ENCODE assay signal across 20 cellular contexts in genomic region chr3:180704532-180704931, GRCh38. TPM values are rescaled to one million over a fixed set of nuclear protein-coding genes. Genes with fewer than 3 reads are reported as not detected.
DNase-seq lines count a peak whose midpoint lies in the region; TF ChIP-seq lines count a peak whose summit lies in the region.
"Had no signal": no experiment of that assay in that cellular context is flagged by ENCODE, and none has a peak within 500 bp of the region (broad histone marks: within the 10 kb centered on the region; RNA-seq: fewer than 3 reads in every experiment).

No MANE protein-coding gene starts in this region.

- H3K79me1 ChIP-seq in trophoblast cell (ENCODE audit: low read length): no peaks in the 10 kb centered on the region

- no peak overlapping the region for H2BK12ac ChIP-seq in trophoblast cell (ENCODE audit: low read length)

- H2BK120ac ChIP-seq in trophoblast cell (ENCODE audit: insufficient read depth, low read length, poor library complexity): no peak overlapping the region

- no peaks in the 10 kb centered on the region for H3K4me1 Mint-ChIP-seq in activated CD4-positive, alpha-beta memory T cell treated with anti-CD3 and anti-CD28 coated beads for 36 hours (ENCODE audit: low read depth)
- H3K4me1 Mint-ChIP-seq in activated naive CD4-positive, alpha-beta T cell treated with anti-CD3 and anti-CD28 coated beads for 36 hours (ENCODE audit: low read depth): no peaks in the 10 kb centered on the region
- H3K4me1 Mint-ChIP-seq: CD4-positive, alpha-beta memory T cell had no signal

- no peak overlapping the region for H3K4me3 Mint-ChIP-seq in activated CD4-positive, alpha-beta memory T cell treated with anti-CD3 and anti-CD28 coated beads for 36 hours
- H3K4me3 Mint-ChIP-seq in activated naive CD4-positive, alpha-beta T cell treated with anti-CD3 and anti-CD28 coated beads for 36 hours: no peak overlapping the region
- H3K4me3 Mint-ChIP-seq: CD4-positive, alpha-beta memory T cell had no signal

- H3K23ac ChIP-seq in trophoblast cell (ENCODE audit: low read length): no peak overlapping the region

- no peak overlapping the region for H2AK5ac ChIP-seq in trophoblast cell (ENCODE audit: low read length)

- no peak overlapping the region for H4K8ac ChIP-seq in trophoblast cell (ENCODE audit: low read depth, low read length)

- no peaks in the 10 kb centered on the region for H3K36me3 Mint-ChIP-seq in activated CD4-positive, alpha-beta memory T cell treated with anti-CD3 and anti-CD28 coated beads for 36 hours
- no peaks in the 10 kb centered on the region for H3K36me3 Mint-ChIP-seq in activated naive CD4-positive, alpha-beta T cell treated with anti-CD3 and anti-CD28 coated beads for 36 hours (ENCODE audit: low read depth)
- H3K36me3 Mint-ChIP-seq: CD4-positive, alpha-beta memory T cell had no signal

- no peak overlapping the region for H3K18ac ChIP-seq in trophoblast cell (ENCODE audit: low read length)

- no peaks in the 10 kb centered on the region for H3K36me3 ChIP-seq in trophoblast cell (ENCODE audit: control insufficient read depth in 1 of 2, insufficient read depth in 2 of 2, low read length in 2 of 2)
- H3K36me3 ChIP-seq: HAP-1 had no signal

- no peaks in the 10 kb centered on the region for H3K9me3 ChIP-seq in trophoblast cell (ENCODE audit: insufficient read depth, low read depth, low read length)
- H3K9me3 ChIP-seq: A549 had no signal

- no peak overlapping the region for H3K4me3 ChIP-seq in fibroblast of mammary gland (ENCODE audit: control insufficient read depth, low read depth, low read length)
- H3K4me3 ChIP-seq in trophoblast cell (ENCODE audit: low read depth, low read length): no peak overlapping the region
- H3K4me3 ChIP-seq: A549, GM23248, HAP-1 had no signal

- H3K4ac ChIP-seq in trophoblast cell (ENCODE audit: low read depth, low read length): no peak overlapping the region

- H3K4me2 ChIP-seq in trophoblast cell (ENCODE audit: low read length): no peak overlapping the region
- H3K4me2 ChIP-seq: A549 had no signal

- no peak overlapping the region for H3K9ac ChIP-seq in trophoblast cell (ENCODE audit: low read length)
- H3K9ac ChIP-seq: GM23248 had no signal

- peaks cover 15% of the 10 kb centered on the region for H3K27me3 Mint-ChIP-seq in activated CD4-positive, alpha-beta memory T cell treated with anti-CD3 and anti-CD28 coated beads for 36 hours
- peaks cover 39% of the 10 kb centered on the region for H3K27me3 Mint-ChIP-seq in activated naive CD4-positive, alpha-beta T cell treated with anti-CD3 and anti-CD28 coated beads for 36 hours (ENCODE audit: low read depth)

- no peak overlapping the region for H3K27ac Mint-ChIP-seq in activated CD4-positive, alpha-beta memory T cell treated with anti-CD3 and anti-CD28 coated beads for 36 hours
- no peak overlapping the region for H3K27ac Mint-ChIP-seq in activated naive CD4-positive, alpha-beta T cell treated with anti-CD3 and anti-CD28 coated beads for 36 hours
- H3K27ac Mint-ChIP-seq: CD4-positive, alpha-beta memory T cell had no signal

- CTCF ChIA-PET in RWPE1 (lab: Yijun Ruan, JAX): no interaction called here
- CTCF ChIA-PET in activated CD4-positive, alpha-beta memory T cell treated with anti-CD3 and anti-CD28 coated beads for 36 hours (lab: Charles Lee): no interaction called here
- CTCF ChIA-PET in activated naive CD4-positive, alpha-beta T cell treated with anti-CD3 and anti-CD28 coated beads for 36 hours (lab: Charles Lee): no interaction called here

- H4K12ac ChIP-seq in trophoblast cell (ENCODE audit: low read depth, low read length): no peak overlapping the region

- H3K4me1 ChIP-seq in trophoblast cell (ENCODE audit: control insufficient read depth in 1 of 2, insufficient read depth in 2 of 2, low read length in 2 of 2): no peaks in the 10 kb centered on the region
- H3K4me1 ChIP-seq: A549 had no signal

- H2BK5ac ChIP-seq in trophoblast cell (ENCODE audit: low read depth, low read length, poor library complexity): no peak overlapping the region

- H3K79me2 ChIP-seq in trophoblast cell (ENCODE audit: control insufficient read depth, insufficient read depth, low read length, poor library complexity): no peaks in the 10 kb centered on the region

- intact Hi-C loops in activated CD4-positive, alpha-beta memory T cell treated with anti-CD3 and anti-CD28 coated beads for 36 hours (cut with micrococcal nuclease): no loop called here
- intact Hi-C loops in activated naive CD4-positive, alpha-beta T cell treated with anti-CD3 and anti-CD28 coated beads for 36 hours (cut with micrococcal nuclease): no loop called here

- H4K91ac ChIP-seq in trophoblast cell (ENCODE audit: low read depth, low read length): no peak overlapping the region

- DNase-seq in DMS153 (lab: John Stamatoyannopoulos, UW): peak; percentile 4
- no peak for DNase-seq in DMS153 treated with DMSO at 0.1 percent for 48 hours (lab: John Stamatoyannopoulos, UW; ENCODE audit: unreplicated experiment)
- DNase-seq in NCI-H2081 (lab: John Stamatoyannopoulos, UW): peak; percentile 59 to 74
- DNase-seq in RWPE1 (ENCODE audit: low spot score): peak; percentile 14
- peak; percentile 6 for DNase-seq in fibroblast of mammary gland (ENCODE audit: low read depth)
- no peak for DNase-seq in activated CD4-positive, alpha-beta memory T cell treated with anti-CD3 and anti-CD28 coated beads for 36 hours
- DNase-seq in trophoblast cell: no peak
- DNase-seq in activated naive CD4-positive, alpha-beta T cell treated with anti-CD3 and anti-CD28 coated beads for 36 hours: no peak
- DNase-seq: AML-193; CD4-positive, alpha-beta memory T cell; DMS79; GDM1; GM23248 had no signal

- no peak overlapping the region for H3K27ac ChIP-seq in RWPE1
- H3K27ac ChIP-seq in trophoblast cell (ENCODE audit: low read depth, low read length): no peak overlapping the region
- H3K27ac ChIP-seq: 22Rv1, A549, C4-2B, GM23248 had no signal

- POLR2A ChIA-PET in RWPE1 (lab: Yijun Ruan, JAX; ENCODE audit: low non-redundant PET): no interaction called here
- POLR2A ChIA-PET in activated CD4-positive, alpha-beta memory T cell treated with anti-CD3 and anti-CD28 coated beads for 36 hours (lab: Charles Lee): no interaction called here

- no peaks in the 10 kb centered on the region for H3K27me3 ChIP-seq in trophoblast cell (ENCODE audit: insufficient read depth, low read length)

- H2AFZ ChIP-seq in trophoblast cell (ENCODE audit: insufficient read depth, low read length, poor library complexity): no peak overlapping the region
- H2AFZ ChIP-seq: GM23248 had no signal

- H3K9me3 Mint-ChIP-seq in activated CD4-positive, alpha-beta memory T cell treated with anti-CD3 and anti-CD28 coated beads for 36 hours: peaks cover 5% of the 10 kb centered on the region
- no peaks in the 10 kb centered on the region for H3K9me3 Mint-ChIP-seq in activated naive CD4-positive, alpha-beta T cell treated with anti-CD3 and anti-CD28 coated beads for 36 hours

- no peak overlapping the region for H3K14ac ChIP-seq in trophoblast cell (ENCODE audit: low read length)

- no peak for TF ChIP-seq CTCF in RWPE1 (conservative IDR thresholded peaks at IDR 0.05; ENCODE audit: low read depth)
- no peak for TF ChIP-seq CTCF in fibroblast of mammary gland (conservative IDR thresholded peaks at IDR 0.05; ENCODE audit: control insufficient read depth, insufficient read depth, low read depth, low read length)

RNA-seq across cellular contexts. Expression of gene CCDC39, which starts 25.2 kb away (rescaled TPM):
- not detected for total RNA-seq in activated CD4-positive, alpha-beta memory T cell treated with anti-CD3 and anti-CD28 coated beads for 36 hours
- polyA plus RNA-seq in trophoblast cell (2013): 0.01 TPM in 1 of 2 replicates, not detected in the other
- not detected for total RNA-seq in activated naive CD4-positive, alpha-beta T cell treated with anti-CD3 and anti-CD28 coated beads for 36 hours
- total RNA-seq: Daoy, GM23248, H4 had no signal
- polyA plus RNA-seq: A549; BJ; CD4-positive, alpha-beta memory T cell; GM23248 had no signal

Comparison
In these comparisons a context has a peak if more than half of its experiments do, and no peak if none do; other contexts are left out.
1. DNase-seq: peak in DMS153 (single experiment), NCI-H2081 (2 of 2), RWPE1 (single experiment) and fibroblast of mammary gland (single experiment); none in DMS153 treated with DMSO at 0.1 percent for 48 hours (single experiment), activated CD4-positive, alpha-beta memory T cell treated with anti-CD3 and anti-CD28 coated beads for 36 hours (single experiment), trophoblast cell (0 of 2) and activated naive CD4-positive, alpha-beta T cell treated with anti-CD3 and anti-CD28 coated beads for 36 hours (single experiment).